Comparison of ENCODE assay signal across 19 cellular contexts in genomic region chr12:107560194-107560905, GRCh38.
DNase-seq lines count a peak whose midpoint lies in the region; ATAC-seq and TF ChIP-seq lines count a peak whose summit lies in the region.
"Had no signal": no experiment of that assay in that cellular context is flagged by ENCODE, and none has a peak within 500 bp of the region (broad histone marks: within the 10 kb centered on the region; RNA-seq: fewer than 3 reads in every experiment).

No MANE protein-coding gene starts in this region.

- H3K27me3 Mint-ChIP-seq in mesothelial cell of epicardium (ENCODE audit: low read depth), result peaks cover 3% of the 10 kb centered on the region
- H3K27me3 Mint-ChIP-seq: activated CD8-positive, alpha-beta memory T cell treated with anti-CD3 and anti-CD28 coated beads, Interleukin-2, amount 10 ng/mL, durations not matched to agents 7 days and 5 days had no signal

- POLR2A ChIA-PET in AG04450 (lab: Yijun Ruan, JAX), result no interaction called here

- H3K4me1 ChIP-seq in HAP-1, result no peaks in the 10 kb centered on the region
- H3K4me1 ChIP-seq: lower lobe of right lung, upper lobe of left lung had no signal

- no peaks in the 10 kb centered on the region for H3K9me3 Mint-ChIP-seq in mesothelial cell of epicardium
- H3K9me3 Mint-ChIP-seq: stimulated activated memory B cell treated with anti-CD40 and anti-IgM and Interleukin-4, amounts not matched to agents 10 μg/mL and 1 μg/mL and 100 μg/mL, for 72 hours had no signal

- peaks cover 14% of the 10 kb centered on the region for H3K4me1 Mint-ChIP-seq in mesothelial cell of epicardium
- H3K4me1 Mint-ChIP-seq: activated CD8-positive, alpha-beta memory T cell treated with anti-CD3 and anti-CD28 coated beads, Interleukin-2, amount 10 ng/mL, durations not matched to agents 7 days and 5 days; stimulated activated memory B cell treated with anti-CD40 and anti-IgM and Interleukin-4, amounts not matched to agents 10 μg/mL and 1 μg/mL and 100 μg/mL, for 72 hours had no signal

- CTCF ChIA-PET in AG04450 (lab: Charles Lee), result interaction anchor here (2.4 kb wide), 1 partner anchor 429 kb away, joined by 7 read pairs; no protein-coding TSS in a partner anchor

- in situ Hi-C loops in HAP-1 (cut with MboI; ENCODE audit: low sequenced_read_pairs) (no loop called here), GM13977 (cut with MboI; ENCODE audit: low pct_unique_long_range_greater_than_20kb, low sequenced_read_pairs, unreplicated experiment) (no loop called here)

- no peak for ATAC-seq in HG03045 (IDR thresholded peaks at IDR 0.05; ENCODE audit: unreplicated experiment)
- ATAC-seq: activated CD8-positive, alpha-beta memory T cell treated with anti-CD3 and anti-CD28 coated beads, Interleukin-2, amount 10 ng/mL, durations not matched to agents 7 days and 5 days; lower lobe of right lung; stimulated activated memory B cell treated with anti-CD40 and anti-IgM and Interleukin-4, amounts not matched to agents 10 μg/mL and 1 μg/mL and 100 μg/mL, for 72 hours had no signal

- no peaks in the 10 kb centered on the region for H3K36me3 Mint-ChIP-seq in mesothelial cell of epicardium
- H3K36me3 Mint-ChIP-seq: activated CD8-positive, alpha-beta memory T cell treated with anti-CD3 and anti-CD28 coated beads, Interleukin-2, amount 10 ng/mL, durations not matched to agents 7 days and 5 days; stimulated activated memory B cell treated with anti-CD40 and anti-IgM and Interleukin-4, amounts not matched to agents 10 μg/mL and 1 μg/mL and 100 μg/mL, for 72 hours had no signal

- no peak overlapping the region for H3K27ac ChIP-seq in AG04450 (ENCODE audit: low read depth, low read length)
- no peak overlapping the region for H3K27ac ChIP-seq in WERI-Rb-1
- H3K27ac ChIP-seq: coronary artery, lower lobe of right lung, neutrophil, upper lobe of left lung had no signal

- no peak overlapping the region for H3K4me3 ChIP-seq in AG04450 (ENCODE audit: low read depth, low read length)
- H3K4me3 ChIP-seq in HAP-1, result no peak overlapping the region
- H3K4me3 ChIP-seq in WERI-Rb-1 (ENCODE audit: low read depth, low read length), result no peak overlapping the region
- H3K4me3 ChIP-seq: coronary artery, lower lobe of right lung, upper lobe of left lung had no signal

- H3K9me3 ChIP-seq in AG04450 (ENCODE audit: control insufficient read depth, insufficient read depth, low read length) (no peaks in the 10 kb centered on the region), HAP-1 (no peaks in the 10 kb centered on the region), WERI-Rb-1 (ENCODE audit: severe bottlenecking) (no peaks in the 10 kb centered on the region)
- H3K9me3 ChIP-seq: lower lobe of right lung, neutrophil, upper lobe of left lung had no signal

- TF ChIP-seq CTCF in AG04450 (IDR thresholded peaks at IDR 0.05; ENCODE audit: low read depth, low read length), result peak; percentile 19; the same call in 1 of the 2 replicates
- 0 out of 2 replicates have a peak, but pooled peaks have one; percentile 16 for TF ChIP-seq CTCF in WERI-Rb-1 (IDR thresholded peaks at IDR 0.05; ENCODE audit: low read depth, low read length)
- no peak for TF ChIP-seq CTCF in mesothelial cell of epicardium (IDR thresholded peaks at IDR 0.05; ENCODE audit: unreplicated experiment)
- TF ChIP-seq CTCF in GM13977 (IDR thresholded peaks at IDR 0.05; ENCODE audit: extremely low read depth, insufficient read depth, missing control alignments), result no peak

- H3K27ac Mint-ChIP-seq in mesothelial cell of epicardium, result no peak overlapping the region
- H3K27ac Mint-ChIP-seq: activated CD8-positive, alpha-beta memory T cell treated with anti-CD3 and anti-CD28 coated beads, Interleukin-2, amount 10 ng/mL, durations not matched to agents 7 days and 5 days; stimulated activated memory B cell treated with anti-CD40 and anti-IgM and Interleukin-4, amounts not matched to agents 10 μg/mL and 1 μg/mL and 100 μg/mL, for 72 hours had no signal

- H3K36me3 ChIP-seq in HAP-1 (replicated peaks) (no peaks in the 10 kb centered on the region), WERI-Rb-1 (no peaks in the 10 kb centered on the region)
- H3K36me3 ChIP-seq: lower lobe of right lung, neutrophil, upper lobe of left lung had no signal

- no peaks in the 10 kb centered on the region for H3K27me3 ChIP-seq in AG04450 (ENCODE audit: control insufficient read depth, insufficient read depth, low read length)
- H3K27me3 ChIP-seq in HAP-1 (ENCODE audit: low read depth), result no peaks in the 10 kb centered on the region
- H3K27me3 ChIP-seq in WERI-Rb-1 (ENCODE audit: insufficient read depth, low read depth, severe bottlenecking), result no peaks in the 10 kb centered on the region
- H3K27me3 ChIP-seq: neutrophil, upper lobe of left lung had no signal

- DNase-seq in AG04450 (ENCODE audit: low read depth, low spot score) (no peak), HAP-1 (ENCODE audit: low spot score in 2 of 2) (peak; percentile 10 to 14), WERI-Rb-1 (peak; percentile 28), iPS DF 4.7 (ENCODE audit: extremely low read depth, low spot score) (peak; percentile 28), SKM-1 treated with dmso at 0.1 percent for 144 hours (lab: John Stamatoyannopoulos, UW; ENCODE audit: unreplicated experiment) (no peak), mesothelial cell of epicardium (ENCODE audit: low spot score in 2 of 2, unreplicated experiment in 2 of 2) (no peak), GM13977 (ENCODE audit: low spot score) (no peak)
- DNase-seq: activated CD8-positive, alpha-beta memory T cell treated with anti-CD3 and anti-CD28 coated beads, Interleukin-2, amount 10 ng/mL, durations not matched to agents 7 days and 5 days; activated gamma-delta T cell treated with Interleukin-2 at 50 U/mL for 16 hours; aorta; Calu3; lower lobe of right lung; NCI-H226; SW 1271; upper lobe of left lung had no signal

- no peak overlapping the region for H3K4me3 Mint-ChIP-seq in mesothelial cell of epicardium
- H3K4me3 Mint-ChIP-seq: activated CD8-positive, alpha-beta memory T cell treated with anti-CD3 and anti-CD28 coated beads, Interleukin-2, amount 10 ng/mL, durations not matched to agents 7 days and 5 days; stimulated activated memory B cell treated with anti-CD40 and anti-IgM and Interleukin-4, amounts not matched to agents 10 μg/mL and 1 μg/mL and 100 μg/mL, for 72 hours had no signal

Comparison
In these comparisons a context has a peak if more than half of its experiments do, and no peak if none do; other contexts are left out.
1. DNase-seq: peak in HAP-1 (2 of 2), WERI-Rb-1 (single experiment) and iPS DF 4.7 (single experiment); none in AG04450 (single experiment), SKM-1 treated with dmso at 0.1 percent for 144 hours (single experiment), mesothelial cell of epicardium (0 of 2) and GM13977 (single experiment).
2. CTCF ChIP-seq: peak in AG04450 (single experiment) and WERI-Rb-1 (single experiment); none in mesothelial cell of epicardium (single experiment) and GM13977 (single experiment).